ENCODE assay signal across 23 cellular contexts in genomic region chr5:51968756-51969155, GRCh38.
"Had no signal": no experiment of that assay in that cellular context is flagged by ENCODE, and none has a peak within 500 bp of the region (broad histone marks: within the 10 kb centered on the region; RNA-seq: fewer than 3 reads in every experiment).

No MANE protein-coding gene starts in this region.

- DNase-seq: activated CD4-positive, alpha-beta T cell treated with anti-CD3 and anti-CD28 coated beads for 48 hours; activated CD4-positive, alpha-beta T cell treated with anti-CD3 and anti-CD28 coated beads, Interleukin-2, amount 50 U/mL, for 48 hours; activated CD8-positive, alpha-beta memory T cell treated with anti-CD3 and anti-CD28 coated beads for 24 hours; activated effector memory CD4-positive, alpha-beta T cell treated with Interleukin-2 at 50 U/mL for 16 hours; activated naive CD4-positive, alpha-beta T cell treated with Interleukin-2 at 50 U/mL for 16 hours; activated naive CD8-positive, alpha-beta T cell treated with anti-CD3 and anti-CD28 coated beads for 36 hours; adrenal gland; aorta; body of pancreas; dermis blood vessel endothelial cell; effector CD4-positive, alpha-beta T cell; midbrain; naive thymus-derived CD4-positive, alpha-beta T cell; nucleus accumbens; psoas muscle; sigmoid colon; small intestine; stimulated activated CD4-positive, alpha-beta T cell treated with anti-CD3 and anti-CD28 coated beads, Interleukin-4, amount 100 ng/mL, for 24 hours; stimulated activated naive CD8-positive, alpha-beta T cell treated with anti-CD3 and anti-CD28 coated beads, Interleukin-15, amount 100 ng/mL, for 72 hours; substantia nigra; uterus had no signal

- H3K4me3 ChIP-seq: adrenal gland, body of pancreas, psoas muscle, sigmoid colon, uterus had no signal

- H3K4me1 ChIP-seq: adrenal gland, body of pancreas, parathyroid adenoma, psoas muscle, sigmoid colon, uterus had no signal

- H3K9ac ChIP-seq: parathyroid adenoma had no signal

- ATAC-seq: body of pancreas; naive thymus-derived CD4-positive, alpha-beta T cell; psoas muscle; stimulated activated memory B cell treated with anti-CD40 and anti-IgM and Interleukin-4, amounts not matched to agents 10 μg/mL and 1 μg/mL and 100 μg/mL, for 72 hours; stimulated activated naive CD8-positive, alpha-beta T cell treated with anti-CD3 and anti-CD28 coated beads, Interleukin-15, amount 100 ng/mL, for 72 hours had no signal

- H3K9me3 ChIP-seq: adrenal gland, body of pancreas, psoas muscle, sigmoid colon, uterus had no signal

- H3K27me3 ChIP-seq: adrenal gland, body of pancreas, sigmoid colon, uterus had no signal

- H3K36me3 ChIP-seq: adrenal gland, sigmoid colon, uterus had no signal
